ENCODE assay signal across 9 cellular contexts in the genomic region with DNA sequence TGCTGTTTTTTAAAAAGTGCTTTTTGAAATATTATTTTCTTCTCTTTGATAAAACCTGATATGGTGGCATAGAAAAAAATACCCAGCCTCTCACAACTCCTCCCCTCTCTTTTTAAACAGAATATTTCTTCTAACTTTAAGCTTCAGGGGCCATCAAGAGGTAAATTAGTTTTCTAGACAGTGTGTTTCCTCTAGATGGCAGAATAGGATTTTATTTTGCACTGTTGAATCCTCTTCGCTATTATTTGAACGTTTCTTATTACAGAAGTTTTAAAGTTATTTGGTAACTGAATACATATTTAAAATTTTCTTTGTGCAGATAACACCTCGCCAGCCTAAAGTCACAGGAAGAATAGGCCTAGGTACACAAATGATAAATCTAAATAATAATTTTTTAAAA. TPM values are rescaled to one million over a fixed set of nuclear protein-coding genes. Genes with fewer than 3 reads are reported as not detected.
DNase-seq lines count a peak whose midpoint lies in the region; ATAC-seq and TF ChIP-seq lines count a peak whose summit lies in the region.
"Had no signal": no experiment of that assay in that cellular context is flagged by ENCODE, and none has a peak within 500 bp of the region (broad histone marks: within the 10 kb centered on the region; RNA-seq: fewer than 3 reads in every experiment).

No MANE protein-coding gene starts in this region.

- 14 to 16% methylated on average over 3 of the region's 3 CpGs for WGBS in heart right ventricle, 2 donors

- no peak overlapping the region for H2AFZ ChIP-seq in OCI-LY1 (ENCODE audit: low read length)

- H3K36me3 ChIP-seq in heart right ventricle: no peaks in the 10 kb centered on the region
- H3K36me3 ChIP-seq in OCI-LY1 (ENCODE audit: insufficient read depth, low read length): no peaks in the 10 kb centered on the region
- no peaks in the 10 kb centered on the region for H3K36me3 ChIP-seq in upper lobe of right lung
- H3K36me3 ChIP-seq: right atrium auricular region had no signal

- H3K27ac ChIP-seq in heart right ventricle (no peak overlapping the region), OCI-LY1 (ENCODE audit: low read depth, low read length, poor library complexity, severe bottlenecking) (no peak overlapping the region), upper lobe of right lung (no peak overlapping the region)
- H3K27ac ChIP-seq: right atrium auricular region had no signal

- H3F3A ChIP-seq in OCI-LY1 (ENCODE audit: insufficient read depth, low read length): no peaks in the 10 kb centered on the region

- H3K27me3 ChIP-seq in heart right ventricle (peaks cover 0 to 5% (median 0%) of the 10 kb centered on the region in 7 donors), OCI-LY1 (ENCODE audit: insufficient read depth, low read length) (0 out of 2 replicates have a peak, but pooled peaks cover 5% of the 10 kb centered on the region), upper lobe of right lung (no peaks in the 10 kb centered on the region)
- H3K27me3 ChIP-seq: right atrium auricular region had no signal

- TF ChIP-seq CTCF in heart right ventricle (IDR thresholded peaks at IDR 0.05) (peak in 8 of 9 donors; percentile 4 to 62 (median 50)), OCI-LY1 (IDR thresholded peaks at IDR 0.05; ENCODE audit: low read length) (peak; percentile 60), epithelial cell of proximal tubule (conservative IDR thresholded peaks at IDR 0.05; ENCODE audit: low read depth, low read length) (peak; percentile 57), upper lobe of right lung (IDR thresholded peaks at IDR 0.05) (peak; percentile 47)

- no peaks in the 10 kb centered on the region for H4K20me1 ChIP-seq in OCI-LY1 (ENCODE audit: insufficient read depth, low read length)

- ATAC-seq in heart right ventricle (no peak), Right ventricle myocardium inferior (no peak), upper lobe of right lung (no peak), GM21515 (IDR thresholded peaks at IDR 0.05; ENCODE audit: unreplicated experiment) (no peak)

- H3K4me2 ChIP-seq in OCI-LY1 (ENCODE audit: low read length): no peak overlapping the region

- H3K9me3 ChIP-seq in heart right ventricle (no peaks in the 10 kb centered on the region), OCI-LY1 (ENCODE audit: low read length) (no peaks in the 10 kb centered on the region), upper lobe of right lung (no peaks in the 10 kb centered on the region)
- H3K9me3 ChIP-seq: right atrium auricular region had no signal

- intact Hi-C loops in heart right ventricle (cut with DNase I) (no loop called here), Right ventricle myocardium inferior (cut with DNase I) (no loop called here), upper lobe of right lung (cut with DNase I) (no loop called here)

- DNase-seq in heart right ventricle (no peak), Right ventricle myocardium inferior (ENCODE audit: missing footprints) (no peak), epithelial cell of proximal tubule (ENCODE audit: low read depth) (no peak), upper lobe of right lung (no peak), COLO829 (ENCODE audit: low spot score) (no peak)
- no peak for DNase-seq in stimulated activated CD4-positive, alpha-beta T cell treated with anti-CD3 and anti-CD28 coated beads, Interleukin-2, amount 100 ng/mL, for 24 hours

- no peak overlapping the region for H3K9ac ChIP-seq in OCI-LY1 (ENCODE audit: low read length)

- H3K9me2 ChIP-seq in OCI-LY1 (ENCODE audit: low read depth, low read length): no peaks in the 10 kb centered on the region

- H3K79me2 ChIP-seq in OCI-LY1 (ENCODE audit: insufficient read depth, low read length): no peaks in the 10 kb centered on the region

- peaks cover 0 to under 1% (median 0%) of the 10 kb centered on the region in 9 donors for H3K4me1 ChIP-seq in heart right ventricle
- H3K4me1 ChIP-seq in OCI-LY1 (ENCODE audit: insufficient read depth, low read length, severe bottlenecking): no peaks in the 10 kb centered on the region
- no peaks in the 10 kb centered on the region for H3K4me1 ChIP-seq in upper lobe of right lung

- H3K4me3 ChIP-seq in heart right ventricle (no peak overlapping the region), OCI-LY1 (ENCODE audit: low read depth, low read length, poor library complexity, severe bottlenecking) (no peak overlapping the region), epithelial cell of proximal tubule (ENCODE audit: low read depth, low read length) (no peak overlapping the region), upper lobe of right lung (no peak overlapping the region)
- H3K4me3 ChIP-seq: right atrium auricular region had no signal

RNA-seq across cellular contexts. Expression of a gene that starts 30.3 kb away (rescaled TPM):
- 10 to 100 TPM in 1 of 10 donors, 1 to 10 TPM in 9; 4.8 to 10.9 (median 7.3) TPM for total RNA-seq in heart right ventricle
- polyA plus RNA-seq in heart right ventricle: 1 to 10 TPM; 2.0 to 3.9 TPM
- 6.2 TPM for total RNA-seq in Right ventricle myocardium inferior
- 20.6 and 22.4 TPM in 2 replicates for total RNA-seq in epithelial cell of proximal tubule
- total RNA-seq in upper lobe of right lung: 11.5 TPM

RNA-seq across cellular contexts. Expression of a gene that starts 38.1 kb away (rescaled TPM):
- total RNA-seq in heart right ventricle (10 to 100 TPM in 2 of 10 donors, 1 to 10 TPM in 8; 4.9 to 11.4 (median 8.7) TPM), Right ventricle myocardium inferior (8.1 TPM), epithelial cell of proximal tubule (5.4 and 7.2 TPM in 2 replicates), upper lobe of right lung (10.9 TPM)
- 10 to 100 TPM in 1 of 2 donors, 1 to 10 TPM in 1; 5.5 to 13.5 TPM for polyA plus RNA-seq in heart right ventricle
